Comparison of ENCODE assay signal across 8 cellular contexts in genomic region chr2:85996591-85996990, GRCh38.
DNase-seq lines count a peak whose midpoint lies in the region; ATAC-seq and TF ChIP-seq lines count a peak whose summit lies in the region.

No MANE protein-coding gene starts in this region.

- H3K9me3 Mint-ChIP-seq in activated CD8-positive, alpha-beta T cell treated with anti-CD3 and anti-CD28 coated beads, Interleukin-2, amount 10 ng/mL, durations not matched to agents 7 days and 5 days (ENCODE audit: insufficient read depth) = no peaks in the 10 kb centered on the region
- peaks cover 3% of the 10 kb centered on the region for H3K9me3 Mint-ChIP-seq in activated CD8-positive, alpha-beta T cell treated with anti-CD3 and anti-CD28 coated beads for 36 hours

- no peak for TF ChIP-seq POLR2A in tibial nerve (IDR thresholded peaks at IDR 0.05)

- WGBS in tibial nerve, 2 donors = 36 to 38% methylated on average over 2 of the region's 2 CpGs
- 25% methylated on average over 2 of the region's 2 CpGs for WGBS in mammary epithelial cell (ENCODE audit: low coverage, missing lambda C conversion rate)

- POLR2A ChIA-PET in activated CD8-positive, alpha-beta T cell treated with anti-CD3 and anti-CD28 coated beads, Interleukin-2, amount 10 ng/mL, durations not matched to agents 7 days and 5 days (lab: Charles Lee) = interaction anchor here (1.7 kb wide), 1 partner anchor 39 kb away, joined by 7 read pairs; no protein-coding TSS in a partner anchor
- POLR2A ChIA-PET in activated CD8-positive, alpha-beta T cell treated with anti-CD3 and anti-CD28 coated beads for 36 hours (lab: Charles Lee) = no interaction called here

- no peak for DNase-seq in activated CD8-positive, alpha-beta T cell treated with anti-CD3 and anti-CD28 coated beads, Interleukin-2, amount 10 ng/mL, durations not matched to agents 7 days and 5 days
- DNase-seq in activated CD8-positive, alpha-beta T cell treated with anti-CD3 and anti-CD28 coated beads for 36 hours = no peak
- DNase-seq in coronary artery (ENCODE audit: low spot score) = no peak
- DNase-seq in mesenteric fat pad (ENCODE audit: low spot score) = peak; percentile 81
- DNase-seq in tibial nerve (ENCODE audit: low spot score in 2 of 2) = no peak
- DNase-seq in superior temporal gyrus (ENCODE audit: extremely low spot score) = no peak
- no peak for DNase-seq in mammary epithelial cell
- DNase-seq in H7 = no peak

- CTCF ChIA-PET in activated CD8-positive, alpha-beta T cell treated with anti-CD3 and anti-CD28 coated beads, Interleukin-2, amount 10 ng/mL, durations not matched to agents 7 days and 5 days (lab: Charles Lee) = interaction anchor here (0.9 to 2.1 kb wide), 4 partner anchors 40 to 169 kb away, joined by 3 to 12 read pairs (median 4); partner anchors contain the start of gene ST3GAL5
- CTCF ChIA-PET in activated CD8-positive, alpha-beta T cell treated with anti-CD3 and anti-CD28 coated beads for 36 hours (lab: Charles Lee) = interaction anchor here (0.9 to 1.9 kb wide), 2 partner anchors 39 to 40 kb away, joined by 4 to 5 read pairs; no protein-coding TSS in a partner anchor
- CTCF ChIA-PET in mammary epithelial cell (lab: Charles Lee; ENCODE audit: low non-redundant PET) = no interaction called here

- H3K4me2 ChIP-seq in mammary epithelial cell (ENCODE audit: insufficient read depth, low read depth, low read length) = no peak overlapping the region

- no peak overlapping the region for H3K4me3 ChIP-seq in coronary artery
- H3K4me3 ChIP-seq in tibial nerve = no peak overlapping the region
- H3K4me3 ChIP-seq in mammary epithelial cell (replicated peaks in 1 of 3; ENCODE audit: insufficient read depth in 1 of 3, low read depth in 2 of 3, low read length in 3 of 3) = no peak overlapping the region
- H3K4me3 ChIP-seq in H7 (ENCODE audit: insufficient read depth, low read depth, low read length) = no peak overlapping the region

- no peak overlapping the region for H3K9ac ChIP-seq in mammary epithelial cell (ENCODE audit: insufficient read depth, low read length)

- no peaks in the 10 kb centered on the region for H3K27me3 Mint-ChIP-seq in activated CD8-positive, alpha-beta T cell treated with anti-CD3 and anti-CD28 coated beads, Interleukin-2, amount 10 ng/mL, durations not matched to agents 7 days and 5 days (ENCODE audit: low read depth)
- no peaks in the 10 kb centered on the region for H3K27me3 Mint-ChIP-seq in activated CD8-positive, alpha-beta T cell treated with anti-CD3 and anti-CD28 coated beads for 36 hours

- peaks cover 10% of the 10 kb centered on the region for H3K36me3 Mint-ChIP-seq in activated CD8-positive, alpha-beta T cell treated with anti-CD3 and anti-CD28 coated beads, Interleukin-2, amount 10 ng/mL, durations not matched to agents 7 days and 5 days (ENCODE audit: low read depth)
- no peaks in the 10 kb centered on the region for H3K36me3 Mint-ChIP-seq in activated CD8-positive, alpha-beta T cell treated with anti-CD3 and anti-CD28 coated beads for 36 hours (ENCODE audit: low read depth)

- no peak overlapping the region for H3K4me3 Mint-ChIP-seq in activated CD8-positive, alpha-beta T cell treated with anti-CD3 and anti-CD28 coated beads, Interleukin-2, amount 10 ng/mL, durations not matched to agents 7 days and 5 days
- H3K4me3 Mint-ChIP-seq in activated CD8-positive, alpha-beta T cell treated with anti-CD3 and anti-CD28 coated beads for 36 hours = no peak overlapping the region

- H4K20me1 ChIP-seq in mammary epithelial cell (ENCODE audit: insufficient read depth, low read length) = no peaks in the 10 kb centered on the region

- peak overlapping the region; percentile 61 for H3K27ac Mint-ChIP-seq in activated CD8-positive, alpha-beta T cell treated with anti-CD3 and anti-CD28 coated beads, Interleukin-2, amount 10 ng/mL, durations not matched to agents 7 days and 5 days
- no peak overlapping the region for H3K27ac Mint-ChIP-seq in activated CD8-positive, alpha-beta T cell treated with anti-CD3 and anti-CD28 coated beads for 36 hours

- no TSS peak for BruUV-seq in mammary epithelial cell (replicated peaks; lab: Mats Ljungman, UMichigan)

- intact Hi-C loops in activated CD8-positive, alpha-beta T cell treated with anti-CD3 and anti-CD28 coated beads for 36 hours (cut with micrococcal nuclease) = loop anchor here (5.0 kb wide), 1 partner anchor 41 kb away; no protein-coding TSS in a partner anchor
- intact Hi-C loops in mammary epithelial cell (cut with micrococcal nuclease) = no loop called here

- H3K4me1 ChIP-seq in tibial nerve = peaks cover 3 to 83% (median 63%) of the 10 kb centered on the region in 4 donors
- H3K4me1 ChIP-seq in mammary epithelial cell (ENCODE audit: insufficient read depth, low read length) = no peaks in the 10 kb centered on the region

- H3K27ac ChIP-seq in coronary artery = peak overlapping the region; percentile 64 to 91
- peak overlapping the region; percentile 77 to 95 (median 86) for H3K27ac ChIP-seq in tibial nerve
- no peak overlapping the region for H3K27ac ChIP-seq in mammary epithelial cell (ENCODE audit: insufficient read depth, low read depth, low read length)

- H3K27me3 ChIP-seq in tibial nerve (no peaks in the 10 kb centered on the region), mammary epithelial cell (ENCODE audit: insufficient read depth, low read length) (no peaks in the 10 kb centered on the region), H7 (ENCODE audit: control insufficient read depth, insufficient read depth, low read length) (no peaks in the 10 kb centered on the region)

- H3K4me1 Mint-ChIP-seq in activated CD8-positive, alpha-beta T cell treated with anti-CD3 and anti-CD28 coated beads, Interleukin-2, amount 10 ng/mL, durations not matched to agents 7 days and 5 days (ENCODE audit: low read depth) = peaks cover 90% of the 10 kb centered on the region
- peaks cover 66% of the 10 kb centered on the region for H3K4me1 Mint-ChIP-seq in activated CD8-positive, alpha-beta T cell treated with anti-CD3 and anti-CD28 coated beads for 36 hours (ENCODE audit: low read depth)

- in situ Hi-C loops in mammary epithelial cell (cut with MboI; ENCODE audit: low sequenced_read_pairs in 2 of 2) = no loop called here

- no peaks in the 10 kb centered on the region for H3K79me2 ChIP-seq in mammary epithelial cell (ENCODE audit: insufficient read depth, low read length)

- H3K9me3 ChIP-seq in tibial nerve (no peaks in the 10 kb centered on the region), mammary epithelial cell (replicated peaks; ENCODE audit: insufficient read depth, low read length) (no peaks in the 10 kb centered on the region)

- no peak for ATAC-seq in activated CD8-positive, alpha-beta T cell treated with anti-CD3 and anti-CD28 coated beads, Interleukin-2, amount 10 ng/mL, durations not matched to agents 7 days and 5 days
- ATAC-seq in activated CD8-positive, alpha-beta T cell treated with anti-CD3 and anti-CD28 coated beads for 36 hours = no peak

- TF ChIP-seq EP300 in tibial nerve (IDR thresholded peaks at IDR 0.05) = peak in 1 of 2 donors; percentile 23

- H2AFZ ChIP-seq in mammary epithelial cell (ENCODE audit: low read depth, low read length) = no peak overlapping the region

- H3K36me3 ChIP-seq in tibial nerve (no peaks in the 10 kb centered on the region), mammary epithelial cell (ENCODE audit: insufficient read depth, low read length) (no peaks in the 10 kb centered on the region), H7 (replicated peaks; ENCODE audit: control insufficient read depth, insufficient read depth, low read length) (no peaks in the 10 kb centered on the region)

- dilution Hi-C loops in mammary epithelial cell (cut with HindIII; ENCODE audit: low sequenced_read_pairs) = loop anchor here (5.0 kb wide), 1 partner anchor 56 kb away; no protein-coding TSS in a partner anchor

- TF ChIP-seq CTCF in activated CD8-positive, alpha-beta T cell treated with anti-CD3 and anti-CD28 coated beads for 36 hours (IDR thresholded peaks at IDR 0.05) = no peak
- TF ChIP-seq CTCF in coronary artery (IDR thresholded peaks at IDR 0.05) = no peak
- no peak for TF ChIP-seq CTCF in tibial nerve (IDR thresholded peaks at IDR 0.05)
- no peak for TF ChIP-seq CTCF in mammary epithelial cell (conservative IDR thresholded peaks at IDR 0.05 in 1 of 2, IDR thresholded peaks at IDR 0.05 in 1 of 2; ENCODE audit: extremely low read depth in 1 of 2, insufficient read depth in 1 of 2, low read depth in 1 of 2, low read length in 2 of 2)
